20 cellular contexts compared by ENCODE assay signal in the genomic region with DNA sequence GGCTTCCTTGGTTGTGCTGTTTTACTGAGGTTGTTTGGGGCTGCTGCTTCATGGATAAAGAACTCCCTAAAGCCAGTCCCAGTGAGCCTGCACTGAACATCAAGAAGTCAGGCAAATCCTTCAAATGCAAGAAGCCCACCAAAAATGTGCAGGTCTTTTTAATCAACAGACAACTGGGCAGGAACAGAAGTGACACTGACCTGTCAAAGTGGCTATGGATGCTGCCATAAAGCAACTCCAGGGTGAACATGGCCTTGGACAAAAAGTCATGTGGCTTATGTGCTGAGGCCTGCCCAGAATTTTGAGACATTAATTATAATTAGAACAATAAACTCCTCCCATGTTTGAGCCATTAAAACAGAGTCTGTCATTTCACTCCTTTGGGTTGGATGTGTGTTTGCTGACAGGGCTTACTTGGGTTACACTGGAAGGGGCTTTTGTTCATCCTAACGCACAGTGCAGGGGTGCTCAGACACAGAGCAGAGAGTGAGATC. TPM values are rescaled to one million over a fixed set of nuclear protein-coding genes. Genes with fewer than 3 reads are reported as not detected.
DNase-seq lines count a peak whose midpoint lies in the region; ATAC-seq and TF ChIP-seq lines count a peak whose summit lies in the region.
"Had no signal": no experiment of that assay in that cellular context is flagged by ENCODE, and none has a peak within 500 bp of the region (broad histone marks: within the 10 kb centered on the region; RNA-seq: fewer than 3 reads in every experiment).

Gene ETDC (plus strand): TSS at position 51 of the 494 bp plus-strand sequence. CDS start 0 bp downstream, at position 51.

- H3K27ac Mint-ChIP-seq in glutamatergic neuron (ENCODE audit: unreplicated experiment), result peak within 1 kb of the TSS; percentile 15
- H3K27ac Mint-ChIP-seq: CD8-positive, alpha-beta T cell; H9 had no signal

- no peak within 1 kb of the TSS for H3K9ac ChIP-seq in MM.1S (ENCODE audit: low read length)
- H3K9ac ChIP-seq: GM23248 had no signal

- H3K27me3 ChIP-seq in MM.1S (replicated peaks; ENCODE audit: insufficient read depth, low read length) (no peaks in the 10 kb centered on the region), SJCRH30 (no peaks in the 10 kb centered on the region)

- H3K79me2 ChIP-seq in MM.1S (ENCODE audit: low read length), result no peaks in the 10 kb centered on the region

- ATAC-seq in GM21447 (IDR thresholded peaks at IDR 0.05; ENCODE audit: unreplicated experiment), result no peak
- ATAC-seq: CD8-positive, alpha-beta T cell; GM12878; HCT116 had no signal

- H3K4me3 Mint-ChIP-seq in glutamatergic neuron (ENCODE audit: unreplicated experiment), result no peak within 1 kb of the TSS
- H3K4me3 Mint-ChIP-seq: CD8-positive, alpha-beta T cell; H9 had no signal

- H3K4me1 ChIP-seq in MM.1S (ENCODE audit: low read length), result peaks cover 17% of the 10 kb centered on the region
- H3K4me1 ChIP-seq in SJCRH30, result peaks cover 3% of the 10 kb centered on the region; the same call in 1 of the 2 replicates
- H3K4me1 ChIP-seq: Caco-2 had no signal

- H3K36me3 ChIP-seq in MM.1S (replicated peaks; ENCODE audit: insufficient read depth, low read length) (no peaks in the 10 kb centered on the region), SJCRH30 (no peaks in the 10 kb centered on the region)

- no peaks in the 10 kb centered on the region for H4K20me1 ChIP-seq in MM.1S (ENCODE audit: insufficient read depth, low read length)

- peaks cover 3% of the 10 kb centered on the region for H3K27me3 Mint-ChIP-seq in glutamatergic neuron (ENCODE audit: unreplicated experiment)

- peaks cover 7% of the 10 kb centered on the region for H3K4me1 Mint-ChIP-seq in glutamatergic neuron (ENCODE audit: low read depth, unreplicated experiment)

- H3K4me3 ChIP-seq in MM.1S (ENCODE audit: low read length) (no peak within 1 kb of the TSS), SJCRH30 (no peak within 1 kb of the TSS)
- H3K4me3 ChIP-seq: GM12878, GM23248 had no signal

- no peak within 1 kb of the TSS for H2AFZ ChIP-seq in MM.1S (ENCODE audit: low read length)
- H2AFZ ChIP-seq: GM23248 had no signal

- TF ChIP-seq CTCF in MM.1S (IDR thresholded peaks at IDR 0.05; ENCODE audit: low read length) (no peak), glutamatergic neuron (IDR thresholded peaks at IDR 0.05; ENCODE audit: partially characterized antibody, unreplicated experiment) (no peak)

- H3K9me3 ChIP-seq in MM.1S (replicated peaks; ENCODE audit: insufficient read depth, low read length), result no peaks in the 10 kb centered on the region
- H3K9me3 ChIP-seq in SJCRH30 (replicated peaks), result no peaks in the 10 kb centered on the region
- H3K9me3 ChIP-seq: Caco-2 had no signal

- H3K9me2 ChIP-seq in MM.1S (replicated peaks; ENCODE audit: insufficient read depth, low read length), result no peaks in the 10 kb centered on the region

- peaks cover 4% of the 10 kb centered on the region; the same call in 1 of the 2 replicates for H3F3A ChIP-seq in MM.1S (ENCODE audit: insufficient read depth, low read length)

- intact Hi-C loops in posterior vena cava (cut with DNase I), result no loop called here

- no peaks in the 10 kb centered on the region for H3K9me3 Mint-ChIP-seq in glutamatergic neuron (ENCODE audit: unreplicated experiment)

- H3K4me2 ChIP-seq in MM.1S (ENCODE audit: low read depth, low read length), result peak within 1 kb of the TSS; percentile 12; the same call in 1 of the 2 replicates

- DNase-seq in MM.1S (no peak), SJCRH30 (no peak), glutamatergic neuron (no peak), T-helper 2 cell (no peak), posterior vena cava (ENCODE audit: low spot score) (no peak)
- DNase-seq: C1 segment of cervical spinal cord; Caco-2; CD8-positive, alpha-beta T cell; DMS 273 treated with DMSO at 0.1 percent for 48 hours; DMS79; EL; GDM1; GM23248; H9 had no signal

- H3K27ac ChIP-seq in MM.1S (ENCODE audit: low read length) (no peak within 1 kb of the TSS; the same call in 1 of the 2 replicates), SJCRH30 (peak within 1 kb of the TSS; percentile 29; the same call in 1 of the 2 replicates)
- H3K27ac ChIP-seq: GM23248 had no signal

- H3K36me3 Mint-ChIP-seq in glutamatergic neuron (ENCODE audit: unreplicated experiment), result peaks cover 7% of the 10 kb centered on the region
- H3K36me3 Mint-ChIP-seq: CD8-positive, alpha-beta T cell had no signal

RNA-seq across cellular contexts. Expression of gene ETDC, which starts in this region (rescaled TPM):
- not detected in 2 replicates for total RNA-seq in SJCRH30 (2014; rRNA removed; shearing (Covaris generic))
- total RNA-seq in glutamatergic neuron (ENCODE audit: unreplicated experiment) (not detected), posterior vena cava (not detected)
- total RNA-seq: A172; A673; Caco-2; CD8-positive, alpha-beta T cell; GM12878; GM23248; H4; H9 had no signal
